Comparison of ENCODE assay signal across 24 cellular contexts in the genomic region with DNA sequence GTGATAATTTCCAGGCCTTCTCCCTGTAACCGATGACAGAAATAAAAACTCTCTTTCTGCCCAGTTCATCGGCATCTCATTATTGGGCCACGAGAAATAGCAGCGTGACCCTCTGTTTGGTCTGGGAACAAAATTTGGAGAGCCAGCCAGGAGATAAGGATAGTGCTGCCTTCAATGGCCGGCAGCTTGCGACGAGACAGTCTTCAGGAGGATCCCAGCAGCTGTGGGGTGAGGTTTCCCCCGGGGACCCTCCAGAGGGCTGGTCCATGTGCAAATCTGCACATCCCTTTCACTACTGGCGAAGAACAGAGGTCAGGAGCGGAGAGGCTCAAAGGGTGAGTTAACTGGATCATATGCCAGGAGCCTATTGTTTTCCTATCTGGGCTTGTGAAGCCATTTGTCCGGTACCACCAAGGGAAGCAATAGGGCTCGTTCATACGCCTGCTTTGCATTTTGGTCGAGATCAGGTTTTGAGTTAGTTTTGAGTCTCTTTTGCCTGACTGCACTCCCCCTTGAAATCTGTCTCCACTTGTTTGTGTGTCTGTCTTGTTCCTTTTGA. TPM values are rescaled to one million over a fixed set of nuclear protein-coding genes. Genes with fewer than 3 reads are reported as not detected.
"Had no signal": no experiment of that assay in that cellular context is flagged by ENCODE, and none has a peak within 500 bp of the region (broad histone marks: within the 10 kb centered on the region; RNA-seq: fewer than 3 reads in every experiment).

No MANE protein-coding gene starts in this region.

- H3K4me3 Mint-ChIP-seq: activated CD4-positive, alpha-beta memory T cell treated with anti-CD3 and anti-CD28 coated beads for 36 hours; activated CD4-positive, alpha-beta T cell treated with anti-CD3 and anti-CD28 coated beads for 36 hours; activated CD8-positive, alpha-beta memory T cell treated with anti-CD3 and anti-CD28 coated beads, Interleukin-2, amount 10 ng/mL, durations not matched to agents 7 days and 5 days; activated naive CD4-positive, alpha-beta T cell treated with anti-CD3 and anti-CD28 coated beads, Interleukin-2, amount 10 ng/mL, durations not matched to agents 7 days and 5 days; type B pancreatic cell had no signal

- ATAC-seq: activated CD4-positive, alpha-beta T cell treated with anti-CD3 and anti-CD28 coated beads for 36 hours; activated CD8-positive, alpha-beta memory T cell treated with anti-CD3 and anti-CD28 coated beads, Interleukin-2, amount 10 ng/mL, durations not matched to agents 7 days and 5 days; stimulated activated naive CD8-positive, alpha-beta T cell treated with anti-CD3 and anti-CD28 coated beads, Interleukin-15, Interleukin-2, amounts not matched to agents 100 U/mL and 50 U/mL, for 24 hours had no signal

- H3K4me1 Mint-ChIP-seq: activated CD4-positive, alpha-beta T cell treated with anti-CD3 and anti-CD28 coated beads for 36 hours; activated CD8-positive, alpha-beta memory T cell treated with anti-CD3 and anti-CD28 coated beads, Interleukin-2, amount 10 ng/mL, durations not matched to agents 7 days and 5 days had no signal

- H3K36me3 ChIP-seq: ascending aorta, gastrocnemius medialis, SJSA1, suprapubic skin had no signal

- H3K27me3 Mint-ChIP-seq: activated CD4-positive, alpha-beta memory T cell treated with anti-CD3 and anti-CD28 coated beads for 36 hours; activated CD4-positive, alpha-beta T cell treated with anti-CD3 and anti-CD28 coated beads for 36 hours; activated CD8-positive, alpha-beta memory T cell treated with anti-CD3 and anti-CD28 coated beads, Interleukin-2, amount 10 ng/mL, durations not matched to agents 7 days and 5 days; type B pancreatic cell had no signal

- H3K4me1 ChIP-seq: ascending aorta, gastrocnemius medialis, SJSA1 had no signal

- H3K4me3 ChIP-seq: ascending aorta, gastrocnemius medialis, SJSA1, suprapubic skin had no signal

- H3K27ac ChIP-seq: ascending aorta, SJSA1, suprapubic skin had no signal

- DNase-seq: activated CD4-positive, alpha-beta memory T cell treated with anti-CD3 and anti-CD28 coated beads for 36 hours; activated CD4-positive, alpha-beta T cell treated with anti-CD3 and anti-CD28 coated beads for 36 hours; activated CD8-positive, alpha-beta memory T cell treated with anti-CD3 and anti-CD28 coated beads, Interleukin-2, amount 10 ng/mL, durations not matched to agents 7 days and 5 days; activated naive CD4-positive, alpha-beta T cell treated with anti-CD3 and anti-CD28 coated beads, Interleukin-2, amount 10 ng/mL, durations not matched to agents 7 days and 5 days; activated T-cell treated with anti-CD3 and anti-CD28 coated beads, Interleukin-2, amount 50 U/mL, for 1 hour; erythroblast; gastrocnemius medialis; hippocampal formation; kidney; mesenchymal stem cell; posterior cingulate gyrus; small intestine; stimulated activated CD4-positive, alpha-beta T cell treated with anti-CD3 and anti-CD28 coated beads, Interleukin-4, amount 100 ng/mL, for 4 hours; stimulated activated CD8-positive, alpha-beta memory T cell treated with anti-CD3 and anti-CD28 coated beads, Interleukin-4, amount 100 ng/mL, for 48 hours; stimulated activated naive CD8-positive, alpha-beta T cell treated with anti-CD3 and anti-CD28 coated beads, Interleukin-15, Interleukin-2, amounts not matched to agents 100 U/mL and 50 U/mL, for 24 hours had no signal

- H3K9me3 Mint-ChIP-seq: activated CD4-positive, alpha-beta memory T cell treated with anti-CD3 and anti-CD28 coated beads for 36 hours; activated naive CD4-positive, alpha-beta T cell treated with anti-CD3 and anti-CD28 coated beads, Interleukin-2, amount 10 ng/mL, durations not matched to agents 7 days and 5 days; activated T-helper 2 cell treated with anti-CD3 and anti-CD28 coated beads, Interferon-gamma antibody, Interleukin-2, Interleukin-4, amounts not matched to agents 10 μg/mL and 5 μg/mL and 100 μg/mL, durations not matched to agents 14 hours and 24 hours and 36 hours; type B pancreatic cell had no signal

- H3K27me3 ChIP-seq: ascending aorta, gastrocnemius medialis, SJSA1, suprapubic skin had no signal

- H3K27ac Mint-ChIP-seq: activated CD4-positive, alpha-beta memory T cell treated with anti-CD3 and anti-CD28 coated beads for 36 hours; activated CD4-positive, alpha-beta T cell treated with anti-CD3 and anti-CD28 coated beads for 36 hours; activated CD8-positive, alpha-beta memory T cell treated with anti-CD3 and anti-CD28 coated beads, Interleukin-2, amount 10 ng/mL, durations not matched to agents 7 days and 5 days; activated naive CD4-positive, alpha-beta T cell treated with anti-CD3 and anti-CD28 coated beads, Interleukin-2, amount 10 ng/mL, durations not matched to agents 7 days and 5 days; activated T-helper 2 cell treated with anti-CD3 and anti-CD28 coated beads, Interferon-gamma antibody, Interleukin-2, Interleukin-4, amounts not matched to agents 10 μg/mL and 5 μg/mL and 100 μg/mL, durations not matched to agents 14 hours and 24 hours and 36 hours; type B pancreatic cell had no signal

- H3K36me3 Mint-ChIP-seq: activated CD4-positive, alpha-beta memory T cell treated with anti-CD3 and anti-CD28 coated beads for 36 hours; activated CD8-positive, alpha-beta memory T cell treated with anti-CD3 and anti-CD28 coated beads, Interleukin-2, amount 10 ng/mL, durations not matched to agents 7 days and 5 days; activated naive CD4-positive, alpha-beta T cell treated with anti-CD3 and anti-CD28 coated beads, Interleukin-2, amount 10 ng/mL, durations not matched to agents 7 days and 5 days; type B pancreatic cell had no signal

- H3K9me3 ChIP-seq: ascending aorta, gastrocnemius medialis, SJSA1, suprapubic skin had no signal

RNA-seq across cellular contexts. Expression of gene SLC39A2, which starts 4.8 kb away (rescaled TPM):
- total RNA-seq: ascending aorta, chondrocyte, dermis microvascular lymphatic vessel endothelial cell, gastrocnemius medialis, kidney, SJSA1 had no signal

RNA-seq across cellular contexts. Expression of gene TPPP2, which starts 26.1 kb away (rescaled TPM):
- total RNA-seq: activated CD4-positive, alpha-beta memory T cell treated with anti-CD3 and anti-CD28 coated beads for 36 hours; activated CD4-positive, alpha-beta T cell treated with anti-CD3 and anti-CD28 coated beads for 36 hours; activated CD8-positive, alpha-beta memory T cell treated with anti-CD3 and anti-CD28 coated beads, Interleukin-2, amount 10 ng/mL, durations not matched to agents 7 days and 5 days; activated T-helper 2 cell treated with anti-CD3 and anti-CD28 coated beads, Interferon-gamma antibody, Interleukin-2, Interleukin-4, amounts not matched to agents 10 μg/mL and 5 μg/mL and 100 μg/mL, durations not matched to agents 14 hours and 24 hours and 36 hours; ascending aorta; bronchial epithelial cell; chondrocyte; dermis microvascular lymphatic vessel endothelial cell; kidney; SJSA1; suprapubic skin had no signal

RNA-seq across cellular contexts. Expression of gene RNASE13, which starts 30.7 kb away (rescaled TPM):
- total RNA-seq: activated CD4-positive, alpha-beta memory T cell treated with anti-CD3 and anti-CD28 coated beads for 36 hours; activated CD4-positive, alpha-beta T cell treated with anti-CD3 and anti-CD28 coated beads for 36 hours; activated CD8-positive, alpha-beta memory T cell treated with anti-CD3 and anti-CD28 coated beads, Interleukin-2, amount 10 ng/mL, durations not matched to agents 7 days and 5 days; activated T-helper 2 cell treated with anti-CD3 and anti-CD28 coated beads, Interferon-gamma antibody, Interleukin-2, Interleukin-4, amounts not matched to agents 10 μg/mL and 5 μg/mL and 100 μg/mL, durations not matched to agents 14 hours and 24 hours and 36 hours; ascending aorta; bronchial epithelial cell; chondrocyte; dermis microvascular lymphatic vessel endothelial cell; gastrocnemius medialis; kidney; SJSA1 had no signal
- polyA plus RNA-seq: liver, small intestine had no signal
